Comparison of ENCODE assay signal across 11 cellular contexts in genomic region chr9:6598249-6598725, GRCh38. TPM values are rescaled to one million over a fixed set of nuclear protein-coding genes. Genes with fewer than 3 reads are reported as not detected.
DNase-seq lines count a peak whose midpoint lies in the region; ATAC-seq and TF ChIP-seq lines count a peak whose summit lies in the region.
"Had no signal": no experiment of that assay in that cellular context is flagged by ENCODE, and none has a peak within 500 bp of the region (broad histone marks: within the 10 kb centered on the region; RNA-seq: fewer than 3 reads in every experiment).

No MANE protein-coding gene starts in this region.

- peak; percentile 82 for DNase-seq in GM13976 (ENCODE audit: low spot score)
- DNase-seq in activated T-helper 1 cell treated with anti-CD3 and anti-CD28 coated beads, Interleukin-12 subunit alpha, Interleukin-12 subunit beta, Interleukin-2, Interleukin-4 antibody, amounts not matched to agents 30 ng/mL and 10 ng/mL and 1 ng/mL, durations not matched to agents 14 hours and 24 hours and 36 hours (ENCODE audit: low spot score) = no peak
- DNase-seq in nucleus accumbens (lab: John Stamatoyannopoulos, UW) = no peak
- no peak for DNase-seq in AG08396 (ENCODE audit: low spot score)
- no peak for DNase-seq in H4 (ENCODE audit: low spot score)
- no peak for DNase-seq in aorta
- DNase-seq: adrenal gland, DND-41 had no signal

- no peaks in the 10 kb centered on the region for H3K27me3 ChIP-seq in aorta (ENCODE audit: control insufficient read depth in 1 of 2, insufficient read depth in 2 of 2, low read length in 1 of 2)
- H3K27me3 ChIP-seq: adrenal gland had no signal

- no peaks in the 10 kb centered on the region for H3K9me3 Mint-ChIP-seq in activated T-helper 1 cell treated with anti-CD3 and anti-CD28 coated beads, Interleukin-12 subunit alpha, Interleukin-12 subunit beta, Interleukin-2, Interleukin-4 antibody, amounts not matched to agents 30 ng/mL and 10 ng/mL and 1 ng/mL, durations not matched to agents 14 hours and 24 hours and 36 hours
- H3K9me3 Mint-ChIP-seq: IgD-negative memory B cell had no signal

- intact Hi-C loops in activated T-helper 1 cell treated with anti-CD3 and anti-CD28 coated beads, Interleukin-12 subunit alpha, Interleukin-12 subunit beta, Interleukin-2, Interleukin-4 antibody, amounts not matched to agents 30 ng/mL and 10 ng/mL and 1 ng/mL, durations not matched to agents 14 hours and 24 hours and 36 hours (cut with micrococcal nuclease) = loop anchor here (1.0 kb wide), 2 partner anchors 32 to 83 kb away; no protein-coding TSS in a partner anchor
- intact Hi-C loops in aorta (cut with DNase I) = no loop called here

- no peaks in the 10 kb centered on the region for H3K36me3 Mint-ChIP-seq in activated T-helper 1 cell treated with anti-CD3 and anti-CD28 coated beads, Interleukin-12 subunit alpha, Interleukin-12 subunit beta, Interleukin-2, Interleukin-4 antibody, amounts not matched to agents 30 ng/mL and 10 ng/mL and 1 ng/mL, durations not matched to agents 14 hours and 24 hours and 36 hours (ENCODE audit: low read depth)

- peaks cover 6% of the 10 kb centered on the region for H3K4me1 Mint-ChIP-seq in activated T-helper 1 cell treated with anti-CD3 and anti-CD28 coated beads, Interleukin-12 subunit alpha, Interleukin-12 subunit beta, Interleukin-2, Interleukin-4 antibody, amounts not matched to agents 30 ng/mL and 10 ng/mL and 1 ng/mL, durations not matched to agents 14 hours and 24 hours and 36 hours (ENCODE audit: low read depth)

- no peaks in the 10 kb centered on the region for H3K36me3 ChIP-seq in aorta (ENCODE audit: control insufficient read depth in 1 of 2, insufficient read depth in 2 of 2, low read length in 1 of 2)
- H3K36me3 ChIP-seq: adrenal gland had no signal

- in situ Hi-C loops in GM13976 (cut with MboI; ENCODE audit: low sequenced_read_pairs, unreplicated experiment) = no loop called here

- no peak overlapping the region for H3K4me3 Mint-ChIP-seq in activated T-helper 1 cell treated with anti-CD3 and anti-CD28 coated beads, Interleukin-12 subunit alpha, Interleukin-12 subunit beta, Interleukin-2, Interleukin-4 antibody, amounts not matched to agents 30 ng/mL and 10 ng/mL and 1 ng/mL, durations not matched to agents 14 hours and 24 hours and 36 hours
- H3K4me3 Mint-ChIP-seq: IgD-negative memory B cell had no signal

- peak overlapping the region; percentile 56 for H3K27ac Mint-ChIP-seq in activated T-helper 1 cell treated with anti-CD3 and anti-CD28 coated beads, Interleukin-12 subunit alpha, Interleukin-12 subunit beta, Interleukin-2, Interleukin-4 antibody, amounts not matched to agents 30 ng/mL and 10 ng/mL and 1 ng/mL, durations not matched to agents 14 hours and 24 hours and 36 hours

- H3K27me3 Mint-ChIP-seq in activated T-helper 1 cell treated with anti-CD3 and anti-CD28 coated beads, Interleukin-12 subunit alpha, Interleukin-12 subunit beta, Interleukin-2, Interleukin-4 antibody, amounts not matched to agents 30 ng/mL and 10 ng/mL and 1 ng/mL, durations not matched to agents 14 hours and 24 hours and 36 hours (ENCODE audit: insufficient read depth) = no peaks in the 10 kb centered on the region
- H3K27me3 Mint-ChIP-seq: IgD-negative memory B cell had no signal

- TF ChIP-seq CTCF in GM13976 (IDR thresholded peaks at IDR 0.05; ENCODE audit: borderline replicate concordance, control extremely low read depth, extremely low read depth, insufficient read depth, missing control alignments) = no peak

- H3K9me3 ChIP-seq in aorta (ENCODE audit: control insufficient read depth, low read length) = no peaks in the 10 kb centered on the region
- H3K9me3 ChIP-seq: adrenal gland had no signal

- no peaks in the 10 kb centered on the region for H3K4me1 ChIP-seq in aorta (ENCODE audit: control insufficient read depth in 1 of 2, insufficient read depth in 2 of 2, low read length in 2 of 2)
- H3K4me1 ChIP-seq: adrenal gland had no signal

- H3K27ac ChIP-seq in aorta (ENCODE audit: low read depth in 1 of 2, low read length in 2 of 2) = no peak overlapping the region
- H3K27ac ChIP-seq: adrenal gland had no signal

- WGBS in aorta, 2 donors = 87 to 92% methylated on average over 4 of the region's 4 CpGs

- ATAC-seq in GM19328 (IDR thresholded peaks at IDR 0.05; ENCODE audit: unreplicated experiment) (peak; percentile 94), HG02981 (IDR thresholded peaks at IDR 0.05; ENCODE audit: unreplicated experiment) (peak; percentile 98), aorta (ENCODE audit: low FRiP score) (no peak)

- H3K4me3 ChIP-seq in aorta (ENCODE audit: low read length in 2 of 2) = no peak overlapping the region
- H3K4me3 ChIP-seq: adrenal gland had no signal

RNA-seq across cellular contexts. Expression of gene GLDC, which starts 47.2 kb away (rescaled TPM):
- total RNA-seq in activated T-helper 1 cell treated with anti-CD3 and anti-CD28 coated beads, Interleukin-12 subunit alpha, Interleukin-12 subunit beta, Interleukin-2, Interleukin-4 antibody, amounts not matched to agents 30 ng/mL and 10 ng/mL and 1 ng/mL, durations not matched to agents 14 hours and 24 hours and 36 hours = 1.4 and 1.8 TPM in 2 replicates
- total RNA-seq in H4 (2014; rRNA removed; shearing (Covaris generic)) = 0.04 TPM in 1 of 2 replicates, not detected in the other
- 1 to 10 TPM in 1 of 2 donors, under 1 TPM in 1; 0.63 to 1.4 TPM for total RNA-seq in aorta
- polyA plus RNA-seq in aorta = under 1 TPM; 0.26 to 0.50 TPM
